Comparison of ENCODE assay signal across 1 cellular context in genomic region chr19:39641773-39642172, GRCh38.
A peak's percentile ranks its signal among the peaks of the same experiment; 100 is the strongest.
TF ChIP-seq lines count a peak whose summit lies in the region.

No MANE protein-coding gene starts in this region.

TF ChIP-seq in HepG2, 621 proteins besides CTCF, POLR2A, EP300 and RAD21 (continued from another document and continues in another):
- no peak for TF ChIP-seq AKNA (CRISPR knock-in tag; IDR thresholded peaks at IDR 0.05; ENCODE audit: borderline replicate concordance)
- TF ChIP-seq HINFP (CRISPR knock-in tag; IDR thresholded peaks at IDR 0.05; ENCODE audit: low read depth): no peak
- TF ChIP-seq BCL6 (CRISPR knock-in tag; IDR thresholded peaks at IDR 0.05): peak; percentile 48; the same call in 1 of the 2 replicates
- TF ChIP-seq PRDM10 (CRISPR knock-in tag; IDR thresholded peaks at IDR 0.05; ENCODE audit: low read depth): peak; percentile 70
- peak; percentile 74; the same call in 1 of the 2 replicates for TF ChIP-seq MIER2 (CRISPR knock-in tag; IDR thresholded peaks at IDR 0.05)
- TF ChIP-seq ETS1 (CRISPR knock-in tag; IDR thresholded peaks at IDR 0.05): no peak
- TF ChIP-seq MAX (IDR thresholded peaks at IDR 0.05): 0 out of 2 replicates have a peak, but pooled peaks have one; percentile 25
- TF ChIP-seq ZBTB49 (CRISPR knock-in tag; IDR thresholded peaks at IDR 0.05; ENCODE audit: borderline replicate concordance): no peak
- no peak for TF ChIP-seq FOXO1 (CRISPR knock-in tag; IDR thresholded peaks at IDR 0.05)
- no peak for TF ChIP-seq FOSL1 (CRISPR knock-in tag; IDR thresholded peaks at IDR 0.05; ENCODE audit: borderline replicate concordance)
- no peak for TF ChIP-seq ZEB1 (IDR thresholded peaks at IDR 0.05; ENCODE audit: insufficient replicate concordance, low read depth)
- TF ChIP-seq FOXA3 (CRISPR knock-in tag; IDR thresholded peaks at IDR 0.05): peak; percentile 53
- no peak for TF ChIP-seq MTERF4 (CRISPR knock-in tag; IDR thresholded peaks at IDR 0.05)
- no peak for TF ChIP-seq ZNF713 (CRISPR knock-in tag; IDR thresholded peaks at IDR 0.05)
- peak; percentile 80 for TF ChIP-seq HNF1B (CRISPR knock-in tag; IDR thresholded peaks at IDR 0.05)
- TF ChIP-seq SYNCRIP (IDR thresholded peaks at IDR 0.05; ENCODE audit: insufficient read depth, low read depth, low read length): no peak
- no peak for TF ChIP-seq ZNF138 (CRISPR knock-in tag; IDR thresholded peaks at IDR 0.05; ENCODE audit: low read depth)
- no peak for TF ChIP-seq ZNF790 (CRISPR knock-in tag; IDR thresholded peaks at IDR 0.05; ENCODE audit: borderline replicate concordance)
- TF ChIP-seq GMEB1 (CRISPR knock-in tag; IDR thresholded peaks at IDR 0.05; ENCODE audit: borderline replicate concordance): no peak
- TF ChIP-seq RCOR2 (CRISPR knock-in tag; IDR thresholded peaks at IDR 0.05): no peak
- TF ChIP-seq NFE2L2 (IDR thresholded peaks at IDR 0.05; ENCODE audit: low read length): no peak
- no peak for TF ChIP-seq ZNF891 (CRISPR knock-in tag; IDR thresholded peaks at IDR 0.05)
- TF ChIP-seq ZNF432 (CRISPR knock-in tag; IDR thresholded peaks at IDR 0.05; ENCODE audit: borderline replicate concordance): no peak
- no peak for TF ChIP-seq U2AF2 (IDR thresholded peaks at IDR 0.05; ENCODE audit: low read depth, low read length)
- no peak for TF ChIP-seq KDM2A (CRISPR knock-in tag; IDR thresholded peaks at IDR 0.05; ENCODE audit: borderline replicate concordance, low read depth)
- TF ChIP-seq ZKSCAN8 (CRISPR knock-in tag; IDR thresholded peaks at IDR 0.05; ENCODE audit: borderline replicate concordance): no peak
- no peak for TF ChIP-seq MAFF (IDR thresholded peaks at IDR 0.05; ENCODE audit: low read depth, low read length)
- no peak for TF ChIP-seq TFDP1 (CRISPR knock-in tag; IDR thresholded peaks at IDR 0.05; ENCODE audit: borderline replicate concordance)
- no peak for TF ChIP-seq ZNF670 (CRISPR knock-in tag; IDR thresholded peaks at IDR 0.05; ENCODE audit: borderline replicate concordance)
- TF ChIP-seq MLXIP (CRISPR knock-in tag; IDR thresholded peaks at IDR 0.05; ENCODE audit: borderline replicate concordance): no peak
- no peak for TF ChIP-seq ZFP62 (CRISPR knock-in tag; IDR thresholded peaks at IDR 0.05)
- no peak for TF ChIP-seq MED1 (CRISPR knock-in tag; IDR thresholded peaks at IDR 0.05)
- TF ChIP-seq ZNF644 (CRISPR knock-in tag; IDR thresholded peaks at IDR 0.05; ENCODE audit: low read depth): peak; percentile 68
- no peak for TF ChIP-seq ZNF619 (CRISPR knock-in tag; IDR thresholded peaks at IDR 0.05)
- TF ChIP-seq ZNF224 (CRISPR knock-in tag; IDR thresholded peaks at IDR 0.05): no peak
